17 cellular contexts compared by ENCODE assay signal in the genomic region with DNA sequence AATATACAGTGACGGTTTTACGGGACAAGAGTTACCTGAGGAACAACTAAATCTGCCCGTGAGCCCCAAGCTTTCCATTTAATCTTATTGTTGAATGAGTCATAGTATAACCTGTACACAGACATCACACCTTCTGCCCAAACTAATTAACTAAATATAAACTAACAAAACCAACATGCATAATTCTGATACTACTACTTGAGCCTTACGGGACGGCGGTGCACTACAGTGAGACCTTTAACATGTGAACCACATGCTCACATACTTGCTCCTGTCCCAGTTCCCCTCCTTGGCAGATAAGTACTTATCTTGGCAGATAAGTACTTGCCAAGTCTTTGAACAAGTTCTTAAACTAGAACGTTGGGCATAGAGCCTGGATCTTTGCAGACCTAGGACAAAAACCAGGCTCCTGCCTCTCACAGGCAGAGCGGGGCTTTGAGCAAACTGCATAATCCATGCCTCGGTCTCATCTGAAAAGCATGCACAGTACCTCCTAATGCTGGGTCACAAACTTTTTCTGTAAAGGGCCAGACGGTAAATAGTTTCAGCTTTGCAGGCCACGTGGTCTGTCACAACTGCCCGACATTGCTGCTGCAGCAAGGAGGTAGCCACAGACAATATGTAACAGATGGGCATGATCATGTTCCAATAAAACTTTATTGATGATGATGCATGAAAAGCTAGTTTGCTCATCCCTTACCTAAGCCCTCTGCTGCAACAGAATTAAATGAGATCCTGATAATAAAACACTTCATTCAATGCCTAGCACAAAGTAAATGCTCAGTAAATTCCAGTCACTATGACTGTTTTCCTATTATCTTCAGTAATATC. TPM values are rescaled to one million over a fixed set of nuclear protein-coding genes. Genes with fewer than 3 reads are reported as not detected.
A peak's percentile ranks its signal among the peaks of the same experiment; 100 is the strongest.
DNase-seq lines count a peak whose midpoint lies in the region; ATAC-seq, FAIRE-seq and TF ChIP-seq lines count a peak whose summit lies in the region.
"Had no signal": no experiment of that assay in that cellular context is flagged by ENCODE, and none has a peak within 500 bp of the region (broad histone marks: within the 10 kb centered on the region; RNA-seq: fewer than 3 reads in every experiment).

No MANE protein-coding gene starts in this region.

- no peak overlapping the region for H2AFZ ChIP-seq in astrocyte (ENCODE audit: low read depth, low read length)

- DNase-seq in CD4-positive, CD25-positive, alpha-beta regulatory T cell: no peak
- DNase-seq in GM12865 (ENCODE audit: low read depth) (peak; percentile 48), astrocyte (ENCODE audit: low read depth) (peak; percentile 38), mucosa of gallbladder (ENCODE audit: low spot score) (peak; percentile 34), DMS79 (lab: John Stamatoyannopoulos, UW) (no peak), sciatic nerve (ENCODE audit: low spot score) (no peak)
- DNase-seq: mucosa of descending colon, NCI-H1417, NCI-H446, uterus had no signal

- no peaks in the 10 kb centered on the region for H3K27me3 ChIP-seq in CD4-positive, CD25-positive, alpha-beta regulatory T cell (ENCODE audit: control insufficient read depth, insufficient read depth, low read length)
- H3K27me3 ChIP-seq in astrocyte (ENCODE audit: insufficient read depth, low read length): no peaks in the 10 kb centered on the region
- H3K27me3 ChIP-seq: uterus had no signal

- H3K79me2 ChIP-seq in astrocyte (ENCODE audit: insufficient read depth, low read length): peaks cover 80% of the 10 kb centered on the region

- no peaks in the 10 kb centered on the region for H3K9me3 ChIP-seq in CD4-positive, CD25-positive, alpha-beta regulatory T cell (ENCODE audit: control insufficient read depth in 2 of 2, low read length in 2 of 2)
- H3K9me3 ChIP-seq in astrocyte (ENCODE audit: insufficient read depth, low read depth, low read length): no peaks in the 10 kb centered on the region
- H3K9me3 ChIP-seq: mucosa of descending colon, prostate gland, uterus had no signal

- FAIRE-seq in astrocyte (lab: Jason Lieb, UNC): no peak
- FAIRE-seq: GM12892 had no signal

- no peak for TF ChIP-seq CTCF in GM12865 (IDR thresholded peaks at IDR 0.05; ENCODE audit: insufficient read depth, low read depth, low read length, missing control alignments)
- TF ChIP-seq CTCF in astrocyte (IDR thresholded peaks at IDR 0.05; ENCODE audit: insufficient read depth, low read depth, low read length): no peak

- peaks cover 49% of the 10 kb centered on the region for H3K36me3 Mint-ChIP-seq in CD4-positive, CD25-positive, alpha-beta regulatory T cell
- peaks cover 16% of the 10 kb centered on the region for H3K36me3 Mint-ChIP-seq in astrocyte (ENCODE audit: low read depth, unreplicated experiment)

- peaks cover 80% of the 10 kb centered on the region for H4K20me1 ChIP-seq in astrocyte (ENCODE audit: insufficient read depth, low read length)

- H3K4me3 ChIP-seq in CD4-positive, CD25-positive, alpha-beta regulatory T cell (ENCODE audit: low read depth, low read length): no peak overlapping the region
- H3K4me3 ChIP-seq in GM12865 (ENCODE audit: low read depth, low read length) (no peak overlapping the region), astrocyte (ENCODE audit: insufficient read depth, low read depth, low read length) (no peak overlapping the region)
- H3K4me3 ChIP-seq: mucosa of descending colon, prostate gland, uterus had no signal

- peaks cover 91% of the 10 kb centered on the region for H3K36me3 ChIP-seq in CD4-positive, CD25-positive, alpha-beta regulatory T cell (ENCODE audit: control insufficient read depth, insufficient read depth, low read length)
- peaks cover 48% of the 10 kb centered on the region for H3K36me3 ChIP-seq in astrocyte (ENCODE audit: insufficient read depth, low read length)
- H3K36me3 ChIP-seq: prostate gland, uterus had no signal

- H3K9me3 Mint-ChIP-seq in CD4-positive, CD25-positive, alpha-beta regulatory T cell: no peaks in the 10 kb centered on the region
- H3K9me3 Mint-ChIP-seq in astrocyte (ENCODE audit: unreplicated experiment): no peaks in the 10 kb centered on the region
- H3K9me3 Mint-ChIP-seq: brain had no signal

- no peak for ATAC-seq in CD4-positive, CD25-positive, alpha-beta regulatory T cell (ENCODE audit: low read depth in 2 of 2)
- ATAC-seq in GM21619 (IDR thresholded peaks at IDR 0.05; ENCODE audit: unreplicated experiment) (no peak), HG03378 (IDR thresholded peaks at IDR 0.05; ENCODE audit: unreplicated experiment) (no peak), sciatic nerve (no peak)
- ATAC-seq: activated CD4-positive, CD25-positive, alpha-beta regulatory T cell treated with anti-CD3 and anti-CD28 coated beads, Interleukin-2, amount 50 U/mL, for 24 hours; mucosa of descending colon had no signal

- peak overlapping the region in 1 of 4 donors; percentile 15 for H3K4me3 Mint-ChIP-seq in CD4-positive, CD25-positive, alpha-beta regulatory T cell
- H3K4me3 Mint-ChIP-seq in astrocyte (ENCODE audit: unreplicated experiment): no peak overlapping the region
- H3K4me3 Mint-ChIP-seq: brain had no signal

- peaks cover 12 to 66% (median 41%) of the 10 kb centered on the region in 4 donors for H3K4me1 Mint-ChIP-seq in CD4-positive, CD25-positive, alpha-beta regulatory T cell
- no peaks in the 10 kb centered on the region for H3K4me1 Mint-ChIP-seq in astrocyte (ENCODE audit: low read depth, unreplicated experiment)
- H3K4me1 Mint-ChIP-seq: brain had no signal

- no peak overlapping the region for H3K9ac ChIP-seq in astrocyte (ENCODE audit: low read length)
- H3K9ac ChIP-seq: KMS-11 had no signal

- intact Hi-C loops in sciatic nerve (cut with DNase I): no loop called here

- H3K27me3 Mint-ChIP-seq in CD4-positive, CD25-positive, alpha-beta regulatory T cell: no peaks in the 10 kb centered on the region
- no peaks in the 10 kb centered on the region for H3K27me3 Mint-ChIP-seq in astrocyte (ENCODE audit: low read depth, unreplicated experiment)
- H3K27me3 Mint-ChIP-seq: brain had no signal

- peaks cover 23% of the 10 kb centered on the region for H3K4me1 ChIP-seq in CD4-positive, CD25-positive, alpha-beta regulatory T cell (ENCODE audit: control insufficient read depth, insufficient read depth, low read length, poor library complexity, severe bottlenecking)
- no peaks in the 10 kb centered on the region for H3K4me1 ChIP-seq in astrocyte (ENCODE audit: insufficient read depth, low read length)
- H3K4me1 ChIP-seq: prostate gland had no signal

- H3K27ac Mint-ChIP-seq in CD4-positive, CD25-positive, alpha-beta regulatory T cell: peak overlapping the region; percentile 19 to 56 (median 39)
- H3K27ac Mint-ChIP-seq in astrocyte (ENCODE audit: unreplicated experiment): no peak overlapping the region

- H3K27ac ChIP-seq in CD4-positive, CD25-positive, alpha-beta regulatory T cell (ENCODE audit: insufficient read depth, low read length, poor library complexity, severe bottlenecking): no peak overlapping the region
- no peak overlapping the region for H3K27ac ChIP-seq in astrocyte (ENCODE audit: low read depth, low read length)
- H3K27ac ChIP-seq: KMS-11, prostate gland, uterus had no signal

- no peak overlapping the region for H3K4me2 ChIP-seq in astrocyte (ENCODE audit: low read length)
- H3K4me2 ChIP-seq: KMS-11 had no signal

RNA-seq across cellular contexts. Expression of a gene that starts 23.0 kb away (rescaled TPM):
- total RNA-seq in CD4-positive, CD25-positive, alpha-beta regulatory T cell: 70.9 TPM
- 10 to 100 TPM; 15.6 to 28.6 (median 17.5) TPM for polyA plus RNA-seq in CD4-positive, CD25-positive, alpha-beta regulatory T cell
- total RNA-seq in astrocyte (54.6 and 57.9 TPM in 2 replicates), mucosa of gallbladder (45.4 TPM), sciatic nerve (34.9 TPM)

Comparison
In these comparisons a context has a peak if more than half of its experiments do, and no peak if none do; other contexts are left out.
1. DNase-seq: peak in GM12865 (single experiment), astrocyte (single experiment) and mucosa of gallbladder (single experiment); none in CD4-positive, CD25-positive, alpha-beta regulatory T cell (0 of 3), DMS79 (single experiment) and sciatic nerve (single experiment).